In the genomic region with DNA sequence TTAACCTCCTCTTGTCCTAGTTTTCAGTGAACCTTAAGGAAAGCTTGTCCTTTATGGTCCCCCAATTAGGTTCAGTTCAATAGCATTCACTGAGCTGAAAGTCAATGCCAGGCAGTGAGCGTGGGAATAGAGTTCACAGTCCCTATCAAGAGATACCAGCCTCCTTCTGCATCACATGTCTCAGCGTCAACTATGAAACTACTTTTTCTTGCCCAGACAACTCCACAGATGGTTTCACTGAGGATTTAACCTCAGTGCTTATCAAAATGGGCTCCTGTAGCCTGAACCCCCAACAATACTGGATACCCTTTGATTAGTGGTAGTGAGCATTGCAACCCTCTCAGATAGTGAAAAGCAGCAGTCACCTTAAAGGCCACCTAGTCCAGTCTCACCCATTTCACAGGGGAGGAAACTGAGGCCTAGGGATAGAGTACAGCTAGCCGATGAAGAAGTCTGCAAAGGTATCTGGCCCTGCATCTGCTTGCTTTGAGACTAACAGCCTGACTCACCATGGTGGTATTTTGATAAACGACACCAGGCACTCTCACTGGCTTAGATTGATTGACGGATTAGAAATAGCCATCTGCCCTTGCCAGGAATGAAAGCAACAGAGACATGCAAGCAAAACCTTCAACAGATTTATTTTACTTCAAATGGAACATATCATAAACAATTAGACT, we compare ENCODE assay signal across 10 cellular contexts.
DNase-seq lines count a peak whose midpoint lies in the region; ATAC-seq and TF ChIP-seq lines count a peak whose summit lies in the region.
"Had no signal": no experiment of that assay in that cellular context is flagged by ENCODE, and none has a peak within 500 bp of the region (broad histone marks: within the 10 kb centered on the region; RNA-seq: fewer than 3 reads in every experiment).

No MANE protein-coding gene starts in this region.

- no peak for ATAC-seq in activated naive CD8-positive, alpha-beta T cell treated with anti-CD3 and anti-CD28 coated beads, Interleukin-2, amount 50 U/mL, for 24 hours
- ATAC-seq in HG03354 (IDR thresholded peaks at IDR 0.05; ENCODE audit: poor library complexity, severe bottlenecking, unreplicated experiment), result no peak

- TF ChIP-seq CTCF in nephron (IDR thresholded peaks at IDR 0.05; ENCODE audit: unreplicated experiment in 3 of 3), result no peak

- peaks cover 69% of the 10 kb centered on the region for H3K4me1 Mint-ChIP-seq in activated naive CD8-positive, alpha-beta T cell treated with anti-CD3 and anti-CD28 coated beads, Interleukin-2, amount 50 U/mL, for 24 hours
- H3K4me1 Mint-ChIP-seq in nephron, result peaks cover 73% of the 10 kb centered on the region

- peak overlapping the region; percentile 99 for H3K27ac Mint-ChIP-seq in activated naive CD8-positive, alpha-beta T cell treated with anti-CD3 and anti-CD28 coated beads, Interleukin-2, amount 50 U/mL, for 24 hours
- H3K27ac Mint-ChIP-seq in nephron, result peak overlapping the region in 1 of 3 experiments; percentile 74

- H3K36me3 Mint-ChIP-seq in activated naive CD8-positive, alpha-beta T cell treated with anti-CD3 and anti-CD28 coated beads, Interleukin-2, amount 50 U/mL, for 24 hours (ENCODE audit: low read depth), result peaks cover 18% of the 10 kb centered on the region
- peaks cover 5% of the 10 kb centered on the region for H3K36me3 Mint-ChIP-seq in nephron (ENCODE audit: low read depth)

- DNase-seq in D341Med (ENCODE audit: low spot score) (peak; percentile 51), KBM-7 (peak; percentile 30), SKM-1 treated with dmso at 0.1 percent for 144 hours (lab: John Stamatoyannopoulos, UW; ENCODE audit: unreplicated experiment) (no peak), NCI-H2196 treated with DMSO at 0.1 percent for 48 hours (lab: John Stamatoyannopoulos, UW; ENCODE audit: unreplicated experiment) (no peak)
- DNase-seq in activated naive CD8-positive, alpha-beta T cell treated with anti-CD3 and anti-CD28 coated beads, Interleukin-2, amount 50 U/mL, for 24 hours, result no peak
- no peak for DNase-seq in stimulated activated CD4-positive, alpha-beta T cell treated with anti-CD3 and anti-CD28 coated beads, Interleukin-4, amount 100 ng/mL, for 24 hours
- DNase-seq: aorta, NCI-H1105 treated with DMSO at 0.1 percent for 48 hours had no signal

- peak overlapping the region; percentile 66 for H3K4me3 Mint-ChIP-seq in activated naive CD8-positive, alpha-beta T cell treated with anti-CD3 and anti-CD28 coated beads, Interleukin-2, amount 50 U/mL, for 24 hours
- H3K4me3 Mint-ChIP-seq in nephron, result peak overlapping the region; percentile 56 to 84 (median 71)

- no peaks in the 10 kb centered on the region for H3K27me3 Mint-ChIP-seq in activated naive CD8-positive, alpha-beta T cell treated with anti-CD3 and anti-CD28 coated beads, Interleukin-2, amount 50 U/mL, for 24 hours
- no peaks in the 10 kb centered on the region for H3K27me3 Mint-ChIP-seq in nephron (ENCODE audit: low read depth)

- in situ Hi-C loops in KBM-7 (cut with MboI; ENCODE audit: low pct_unique_long_range_greater_than_20kb, low sequenced_read_pairs), result no loop called here

- H3K9me3 Mint-ChIP-seq in activated naive CD8-positive, alpha-beta T cell treated with anti-CD3 and anti-CD28 coated beads, Interleukin-2, amount 50 U/mL, for 24 hours, result no peaks in the 10 kb centered on the region
- H3K9me3 Mint-ChIP-seq in nephron, result no peaks in the 10 kb centered on the region

Comparison
In these comparisons a context has a peak if more than half of its experiments do, and no peak if none do; other contexts are left out.
1. DNase-seq: peak in D341Med (single experiment) and KBM-7 (single experiment); none in activated naive CD8-positive, alpha-beta T cell treated with anti-CD3 and anti-CD28 coated beads, Interleukin-2, amount 50 U/mL, for 24 hours (single experiment), stimulated activated CD4-positive, alpha-beta T cell treated with anti-CD3 and anti-CD28 coated beads, Interleukin-4, amount 100 ng/mL, for 24 hours (single experiment), SKM-1 treated with dmso at 0.1 percent for 144 hours (single experiment) and NCI-H2196 treated with DMSO at 0.1 percent for 48 hours (single experiment).